ENCODE assay signal across 10 cellular contexts in genomic region chr2:241595600-241596140, GRCh38.
DNase-seq lines count a peak whose midpoint lies in the region; ATAC-seq and TF ChIP-seq lines count a peak whose summit lies in the region.
"Had no signal": no experiment of that assay in that cellular context is flagged by ENCODE, and none has a peak within 500 bp of the region (broad histone marks: within the 10 kb centered on the region; RNA-seq: fewer than 3 reads in every experiment).

No MANE protein-coding gene starts in this region.

- H2AFZ ChIP-seq in Loucy (ENCODE audit: low read length): no peak overlapping the region
- H2AFZ ChIP-seq: GM23248 had no signal

- peaks cover 35% of the 10 kb centered on the region; the same call in 1 of the 2 replicates for H3K36me3 ChIP-seq in Loucy (ENCODE audit: insufficient read depth, low read length)

- no peaks in the 10 kb centered on the region for H3K9me3 ChIP-seq in Loucy (ENCODE audit: insufficient read depth, low read depth, low read length)
- H3K9me3 ChIP-seq: left lung had no signal

- DNase-seq in DMS114 treated with DMSO at 0.1 percent for 48 hours (lab: John Stamatoyannopoulos, UW; ENCODE audit: unreplicated experiment) (peak; percentile 32), iPS-NIHi7 (ENCODE audit: extremely low spot score) (peak; percentile 82), NCI-H2107 (lab: John Stamatoyannopoulos, UW) (no peak)
- DNase-seq: GM23248, KG1, left lung had no signal

- H3K4me1 ChIP-seq in Loucy (ENCODE audit: insufficient read depth, low read length, poor library complexity, severe bottlenecking): no peaks in the 10 kb centered on the region
- H3K4me1 ChIP-seq: left lung had no signal

- no peaks in the 10 kb centered on the region for H4K20me1 ChIP-seq in Loucy (ENCODE audit: insufficient read depth, low read length, poor library complexity, severe bottlenecking)

- H3K27me3 ChIP-seq in Loucy (ENCODE audit: insufficient read depth, low read length, poor library complexity, severe bottlenecking): no peaks in the 10 kb centered on the region
- H3K27me3 ChIP-seq: left lung had no signal

- H3K9ac ChIP-seq in Loucy (ENCODE audit: low read depth, low read length, poor library complexity, severe bottlenecking): no peak overlapping the region
- H3K9ac ChIP-seq: GM23248 had no signal

- no peaks in the 10 kb centered on the region for H3K79me2 ChIP-seq in Loucy (ENCODE audit: insufficient read depth, low read length)

- no peak overlapping the region for H3K4me3 ChIP-seq in Loucy (ENCODE audit: low read length, poor library complexity, severe bottlenecking)
- H3K4me3 ChIP-seq: GM23248, left lung, skin epidermis had no signal

- no peak overlapping the region for H3K4me2 ChIP-seq in Loucy (ENCODE audit: low read depth, low read length, poor library complexity, severe bottlenecking)

- no peak for ATAC-seq in GM19463 (IDR thresholded peaks at IDR 0.05; ENCODE audit: unreplicated experiment)
- ATAC-seq in GM21723 (IDR thresholded peaks at IDR 0.05; ENCODE audit: unreplicated experiment): no peak
- ATAC-seq: left lung had no signal

- TF ChIP-seq CTCF in Loucy (conservative IDR thresholded peaks at IDR 0.05; ENCODE audit: low read length): peak; percentile 43

- no peaks in the 10 kb centered on the region for H3K9me2 ChIP-seq in Loucy (replicated peaks; ENCODE audit: low read depth, low read length)

- H3F3A ChIP-seq in Loucy (ENCODE audit: low read depth): no peaks in the 10 kb centered on the region
